ENCODE assay signal across 1 cellular context in genomic region chr7:138665669-138666140, GRCh38.
A peak's percentile ranks its signal among the peaks of the same experiment; 100 is the strongest.
TF ChIP-seq lines count a peak whose summit lies in the region.

No MANE protein-coding gene starts in this region.

TF ChIP-seq in SK-N-SH treated with all-trans-retinoic acid at 6 μM for 48 hours, 23 proteins besides CTCF, POLR2A, EP300 and RAD21 (continued from another document):
- TF ChIP-seq GLIS3 (CRISPR knock-in tag; IDR thresholded peaks at IDR 0.05) (0 out of 2 replicates have a peak, but pooled peaks have one; percentile 76), OSR1 (CRISPR knock-in tag; IDR thresholded peaks at IDR 0.05) (no peak), ARNTL (CRISPR knock-in tag; IDR thresholded peaks at IDR 0.05; ENCODE audit: borderline replicate concordance, low read depth) (no peak), BACH2 (CRISPR knock-in tag; IDR thresholded peaks at IDR 0.05; ENCODE audit: borderline replicate concordance) (peak; percentile 74; the same call in 1 of the 2 replicates), TOX (CRISPR knock-in tag; IDR thresholded peaks at IDR 0.05; ENCODE audit: borderline replicate concordance) (no peak), TCF4 (CRISPR knock-in tag; IDR thresholded peaks at IDR 0.05; ENCODE audit: borderline replicate concordance) (no peak), RARB (CRISPR knock-in tag; IDR thresholded peaks at IDR 0.05) (no peak), ESRRG (CRISPR knock-in tag; IDR thresholded peaks at IDR 0.05) (0 out of 2 replicates have a peak, but pooled peaks have one; percentile 72), ZFP30 (CRISPR knock-in tag; IDR thresholded peaks at IDR 0.05) (no peak), ZNF565 (CRISPR knock-in tag; conservative IDR thresholded peaks at IDR 0.05; ENCODE audit: low read depth) (no peak), ZNF70 (CRISPR knock-in tag; IDR thresholded peaks at IDR 0.05) (no peak), PPARA (CRISPR knock-in tag; IDR thresholded peaks at IDR 0.05; ENCODE audit: borderline replicate concordance) (no peak), ISL1 (CRISPR knock-in tag; IDR thresholded peaks at IDR 0.05) (peak; percentile 40), SNAI2 (CRISPR knock-in tag; IDR thresholded peaks at IDR 0.05) (peak; percentile 98), ZC3H10 (CRISPR knock-in tag; IDR thresholded peaks at IDR 0.05) (no peak), CREB5 (CRISPR knock-in tag; IDR thresholded peaks at IDR 0.05; ENCODE audit: low read depth) (peak; percentile 77), CSDC2 (CRISPR knock-in tag; IDR thresholded peaks at IDR 0.05) (peak; percentile 68; the same call in 1 of the 2 replicates), ZNF8 (CRISPR knock-in tag; IDR thresholded peaks at IDR 0.05) (no peak)
- TF ChIP-seq, protein P1, sequence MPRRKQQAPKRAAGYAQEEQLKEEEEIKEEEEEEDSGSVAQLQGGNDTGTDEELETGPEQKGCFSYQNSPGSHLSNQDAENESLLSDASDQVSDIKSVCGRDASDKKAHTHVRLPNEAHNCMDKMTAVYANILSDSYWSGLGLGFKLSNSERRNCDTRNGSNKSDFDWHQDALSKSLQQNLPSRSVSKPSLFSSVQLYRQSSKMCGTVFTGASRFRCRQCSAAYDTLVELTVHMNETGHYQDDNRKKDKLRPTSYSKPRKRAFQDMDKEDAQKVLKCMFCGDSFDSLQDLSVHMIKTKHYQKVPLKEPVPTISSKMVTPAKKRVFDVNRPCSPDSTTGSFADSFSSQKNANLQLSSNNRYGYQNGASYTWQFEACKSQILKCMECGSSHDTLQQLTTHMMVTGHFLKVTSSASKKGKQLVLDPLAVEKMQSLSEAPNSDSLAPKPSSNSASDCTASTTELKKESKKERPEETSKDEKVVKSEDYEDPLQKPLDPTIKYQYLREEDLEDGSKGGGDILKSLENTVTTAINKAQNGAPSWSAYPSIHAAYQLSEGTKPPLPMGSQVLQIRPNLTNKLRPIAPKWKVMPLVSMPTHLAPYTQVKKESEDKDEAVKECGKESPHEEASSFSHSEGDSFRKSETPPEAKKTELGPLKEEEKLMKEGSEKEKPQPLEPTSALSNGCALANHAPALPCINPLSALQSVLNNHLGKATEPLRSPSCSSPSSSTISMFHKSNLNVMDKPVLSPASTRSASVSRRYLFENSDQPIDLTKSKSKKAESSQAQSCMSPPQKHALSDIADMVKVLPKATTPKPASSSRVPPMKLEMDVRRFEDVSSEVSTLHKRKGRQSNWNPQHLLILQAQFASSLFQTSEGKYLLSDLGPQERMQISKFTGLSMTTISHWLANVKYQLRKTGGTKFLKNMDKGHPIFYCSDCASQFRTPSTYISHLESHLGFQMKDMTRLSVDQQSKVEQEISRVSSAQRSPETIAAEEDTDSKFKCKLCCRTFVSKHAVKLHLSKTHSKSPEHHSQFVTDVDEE (CRISPR knock-in tag; IDR thresholded peaks at IDR 0.05) = peak; percentile 89; the same call in 1 of the 2 replicates
- TF ChIP-seq, protein P2, sequence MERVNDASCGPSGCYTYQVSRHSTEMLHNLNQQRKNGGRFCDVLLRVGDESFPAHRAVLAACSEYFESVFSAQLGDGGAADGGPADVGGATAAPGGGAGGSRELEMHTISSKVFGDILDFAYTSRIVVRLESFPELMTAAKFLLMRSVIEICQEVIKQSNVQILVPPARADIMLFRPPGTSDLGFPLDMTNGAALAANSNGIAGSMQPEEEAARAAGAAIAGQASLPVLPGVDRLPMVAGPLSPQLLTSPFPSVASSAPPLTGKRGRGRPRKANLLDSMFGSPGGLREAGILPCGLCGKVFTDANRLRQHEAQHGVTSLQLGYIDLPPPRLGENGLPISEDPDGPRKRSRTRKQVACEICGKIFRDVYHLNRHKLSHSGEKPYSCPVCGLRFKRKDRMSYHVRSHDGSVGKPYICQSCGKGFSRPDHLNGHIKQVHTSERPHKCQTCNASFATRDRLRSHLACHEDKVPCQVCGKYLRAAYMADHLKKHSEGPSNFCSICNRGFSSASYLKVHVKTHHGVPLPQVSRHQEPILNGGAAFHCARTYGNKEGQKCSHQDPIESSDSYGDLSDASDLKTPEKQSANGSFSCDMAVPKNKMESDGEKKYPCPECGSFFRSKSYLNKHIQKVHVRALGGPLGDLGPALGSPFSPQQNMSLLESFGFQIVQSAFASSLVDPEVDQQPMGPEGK (CRISPR knock-in tag; IDR thresholded peaks at IDR 0.05; ENCODE audit: borderline replicate concordance) = no peak
TF ChIP-seq in SK-N-SH treated with all-trans-retinoic acid at 6 μM for 48 hours: peak in this region for 10.
